26 cellular contexts compared by ENCODE assay signal in genomic region chr10:95337761-95338160, GRCh38. TPM values are rescaled to one million over a fixed set of nuclear protein-coding genes. Genes with fewer than 3 reads are reported as not detected.
DNase-seq lines count a peak whose midpoint lies in the region; ATAC-seq and TF ChIP-seq lines count a peak whose summit lies in the region.
"Had no signal": no experiment of that assay in that cellular context is flagged by ENCODE, and none has a peak within 500 bp of the region (broad histone marks: within the 10 kb centered on the region; RNA-seq: fewer than 3 reads in every experiment).

No MANE protein-coding gene starts in this region.

- ATAC-seq in heart left ventricle (no peak), gastroesophageal sphincter (no peak), gastrocnemius medialis (no peak)

- in situ Hi-C loops in gastrocnemius medialis (cut with MboI; ENCODE audit: low sequenced_read_pairs in 4 of 4), result no loop called here

- TF ChIP-seq CTCF in heart left ventricle (IDR thresholded peaks at IDR 0.05) (no peak), gastroesophageal sphincter (IDR thresholded peaks at IDR 0.05) (no peak), gastrocnemius medialis (IDR thresholded peaks at IDR 0.05 in 4 of 5, conservative IDR thresholded peaks at IDR 0.05 in 1 of 5) (no peak), tibial artery (IDR thresholded peaks at IDR 0.05) (no peak)

- H3K4me1 ChIP-seq in heart left ventricle (peaks cover 8 to 70% (median 37%) of the 10 kb centered on the region in 12 donors), gastroesophageal sphincter (peaks cover 10 to 91% (median 29%) of the 10 kb centered on the region in 3 donors), gastrocnemius medialis (peaks cover 31 to 34% of the 10 kb centered on the region in 2 donors), tibial artery (peaks cover 6 to 65% (median 29%) of the 10 kb centered on the region in 4 donors)
- H3K4me1 ChIP-seq: BLaER1, HAP-1 had no signal

- intact Hi-C loops in heart left ventricle (cut with DNase I), result loop anchor here in 3 of 10 donors (5.0 to 10.0 kb wide), 3 partner anchors 45 to 73 kb away; partner anchors contain the start of gene PDLIM1 (in 1 of the 3)
- intact Hi-C loops in cardiac septum (cut with DNase I), result loop anchor here (1.0 kb wide), 1 partner anchor 29 kb away; no protein-coding TSS in a partner anchor
- intact Hi-C loops in gastrocnemius medialis (cut with DNase I; ENCODE audit: low total_unique reads), result no loop called here
- intact Hi-C loops in tibial artery (cut with DNase I; ENCODE audit: low total_unique reads), result no loop called here

- no peak for TF ChIP-seq EP300 in gastroesophageal sphincter (IDR thresholded peaks at IDR 0.05)

- peaks cover 0 to 91% (median 54%) of the 10 kb centered on the region in 9 donors for H3K36me3 ChIP-seq in heart left ventricle
- H3K36me3 ChIP-seq in gastroesophageal sphincter, result peaks cover 3 to 92% of the 10 kb centered on the region in 2 donors
- H3K36me3 ChIP-seq in gastrocnemius medialis, result peaks cover 0 to 49% of the 10 kb centered on the region in 2 donors
- peaks cover 90 to 92% (median 90%) of the 10 kb centered on the region in 3 donors for H3K36me3 ChIP-seq in tibial artery
- H3K36me3 ChIP-seq: HAP-1, Peyer's patch, SJSA1 had no signal

- H3K27ac ChIP-seq in heart left ventricle (peak overlapping the region in 9 of 12 donors; percentile 9 to 94 (median 89)), gastroesophageal sphincter (peak overlapping the region in 3 of 4 donors; percentile 55 to 90 (median 83)), gastrocnemius medialis (peak overlapping the region in 3 of 4 donors; percentile 13 to 88 (median 82)), tibial artery (peak overlapping the region; percentile 37 to 82)
- H3K27ac ChIP-seq: 22Rv1, BLaER1, HL-60, KMS-11, SJSA1 had no signal

- no peaks in the 10 kb centered on the region for H3K9me3 ChIP-seq in heart left ventricle
- no peaks in the 10 kb centered on the region for H3K9me3 ChIP-seq in gastroesophageal sphincter
- H3K9me3 ChIP-seq in gastrocnemius medialis, result no peaks in the 10 kb centered on the region
- no peaks in the 10 kb centered on the region for H3K9me3 ChIP-seq in tibial artery
- H3K9me3 ChIP-seq: BLaER1, HAP-1, Peyer's patch had no signal

- H3K27me3 ChIP-seq in heart left ventricle, result no peaks in the 10 kb centered on the region
- no peaks in the 10 kb centered on the region for H3K27me3 ChIP-seq in gastroesophageal sphincter
- H3K27me3 ChIP-seq in gastrocnemius medialis, result no peaks in the 10 kb centered on the region
- H3K27me3 ChIP-seq in tibial artery, result no peaks in the 10 kb centered on the region
- H3K27me3 ChIP-seq: BLaER1, Peyer's patch, SJSA1 had no signal

- TF ChIP-seq POLR2A in heart left ventricle (IDR thresholded peaks at IDR 0.05) (no peak), gastroesophageal sphincter (IDR thresholded peaks at IDR 0.05) (no peak), gastrocnemius medialis (IDR thresholded peaks at IDR 0.05) (no peak)

- 58 to 87% (median 75%) methylated on average over 2 of the region's 2 CpGs; no CpG with 5 or more reads in 1 of the 4 donors for WGBS in heart left ventricle, 4 donors
- WGBS in gastroesophageal sphincter (ENCODE audit: low coverage in 1 of 2), 2 donors, result 90 to 100% methylated on average over 1 to 2 of the region's 2 CpGs

- no peak overlapping the region for H3K4me3 ChIP-seq in heart left ventricle
- H3K4me3 ChIP-seq in gastroesophageal sphincter, result no peak overlapping the region
- H3K4me3 ChIP-seq in gastrocnemius medialis, result no peak overlapping the region
- H3K4me3 ChIP-seq in tibial artery, result no peak overlapping the region
- H3K4me3 ChIP-seq: BLaER1, HAP-1, Peyer's patch, SJSA1 had no signal

- no peak for DNase-seq in heart left ventricle
- DNase-seq in cardiac septum (ENCODE audit: low spot score), result no peak
- DNase-seq in gastrocnemius medialis, result no peak
- DNase-seq in tibial artery, result no peak
- DNase-seq in NCI-H2081 (lab: John Stamatoyannopoulos, UW), result no peak
- DNase-seq in stimulated activated naive CD4-positive, alpha-beta T cell treated with Interleukin-2 at 50 U/mL for 16 hours (lab: John Stamatoyannopoulos, UW), result no peak
- no peak for DNase-seq in NCI-H1694 (lab: John Stamatoyannopoulos, UW)
- DNase-seq: ACHN; CD4-positive, alpha-beta T cell; COR-L47; DMS 273 treated with DMSO at 0.1 percent for 48 hours; DMS79 treated with DMSO at 0.1 percent for 48 hours; NCI-H1105; NCI-H146; NCI-H2029 treated with DMSO at 0.1 percent for 48 hours; NCI-H2171; NCI-H524 treated with DMSO at 0.1 percent for 48 hours; NCI-H82 had no signal

RNA-seq across cellular contexts. Expression of gene PDLIM1, which starts 47.0 kb away (rescaled TPM):
- total RNA-seq in heart left ventricle (100 to 1,000 TPM; 225 to 434 (median 349) TPM), cardiac septum (334 TPM), gastroesophageal sphincter (10 to 100 TPM; 25.4 to 74.1 (median 68.5) TPM), gastrocnemius medialis (100 to 1,000 TPM; 157 to 572 (median 272) TPM)
- polyA plus RNA-seq in heart left ventricle, result 100 to 1,000 TPM; 253 to 308 TPM
